27 cellular contexts compared by ENCODE assay signal in the genomic region with DNA sequence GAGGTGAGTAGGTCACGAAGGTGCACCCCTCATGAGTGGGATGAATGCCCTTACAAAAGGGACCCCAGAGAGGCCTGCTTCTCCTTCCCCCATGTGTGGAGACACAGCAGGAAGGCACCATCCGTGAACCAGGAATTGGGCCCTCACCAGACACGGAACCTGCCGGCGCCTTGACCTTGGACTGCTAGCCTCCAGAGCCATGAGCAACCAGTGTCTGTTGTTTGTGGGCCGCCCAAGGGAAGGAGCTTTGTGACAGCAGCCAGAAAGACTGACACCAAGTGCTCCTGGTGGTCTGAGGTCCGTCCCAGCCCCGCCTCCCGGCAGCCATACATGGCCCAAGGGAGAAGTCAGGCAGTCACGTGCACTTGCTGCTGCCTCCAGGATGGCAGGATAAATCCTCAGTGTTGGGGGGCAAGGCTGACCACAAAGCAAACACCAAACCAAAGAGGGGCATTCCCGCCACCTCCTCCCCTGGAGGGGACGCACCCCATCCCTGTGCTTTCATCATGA. TPM values are rescaled to one million over a fixed set of nuclear protein-coding genes. Genes with fewer than 3 reads are reported as not detected.
DNase-seq lines count a peak whose midpoint lies in the region; ATAC-seq, FAIRE-seq and TF ChIP-seq lines count a peak whose summit lies in the region.
"Had no signal": no experiment of that assay in that cellular context is flagged by ENCODE, and none has a peak within 500 bp of the region (broad histone marks: within the 10 kb centered on the region; RNA-seq: fewer than 3 reads in every experiment).

No MANE protein-coding gene starts in this region.

- TF ChIP-seq EP300 in HepG2 (IDR thresholded peaks at IDR 0.05; ENCODE audit: low read depth in 2 of 2, low read length in 2 of 2), result no peak
- no peak for TF ChIP-seq EP300 in HepG2 (CRISPR knock-in tag; IDR thresholded peaks at IDR 0.05; ENCODE audit: borderline replicate concordance)
- no peak for TF ChIP-seq EP300 in H1 (IDR thresholded peaks at IDR 0.05; ENCODE audit: borderline replicate concordance in 1 of 2, low read depth in 2 of 2, low read length in 2 of 2)

- H4K91ac ChIP-seq in H1 (replicated peaks; ENCODE audit: insufficient read length, low read length), result peak overlapping the region; percentile 37

- FAIRE-seq in HepG2 (lab: Jason Lieb, UNC) (no peak), H1 (lab: Jason Lieb, UNC) (no peak)
- FAIRE-seq: A549, GM12878, GM12892, GM18507, GM19239 had no signal

- no peaks in the 10 kb centered on the region; the same call in none of the 2 replicates for H3K79me1 ChIP-seq in H1 (ENCODE audit: low read depth, low read length)

- 9% methylated on average over 8 of the region's 12 CpGs for WGBS in HepG2 (ENCODE audit: low lambda C conversion rate)
- WGBS in right lobe of liver (ENCODE audit: insufficient coverage, low coverage, low lambda C conversion rate, missing lambda C conversion rate), result no CpG with 5 or more reads among the region's 12 CpGs
- 87% methylated on average over 11 of the region's 12 CpGs; no CpG with 5 or more reads in 1 of the 2 experiments for WGBS in H1 (ENCODE audit: extremely low coverage in 1 of 2, insufficient coverage in 1 of 2, insufficient read length in 1 of 2, insufficient replicate concordance in 2 of 2, low coverage in 1 of 2, low lambda C conversion rate in 2 of 2, missing lambda C conversion rate in 1 of 2), 2 experiments

- H3K9me3 ChIP-seq in HepG2 (ENCODE audit: low read length) (peaks cover 9% of the 10 kb centered on the region), right lobe of liver (no peaks in the 10 kb centered on the region), H1 (ENCODE audit: insufficient read depth in 2 of 2, low read depth in 1 of 2, low read length in 1 of 2) (peaks cover 2 to 7% of the 10 kb centered on the region in 2 experiments; a peak in 1 of 4 replicates), osteoblast (ENCODE audit: low read depth, low read length) (no peaks in the 10 kb centered on the region)
- H3K9me3 ChIP-seq: A549, BLaER1 had no signal

- no peak for ATAC-seq in HepG2
- ATAC-seq in right lobe of liver, result no peak
- ATAC-seq in GM19023 (IDR thresholded peaks at IDR 0.05; ENCODE audit: unreplicated experiment), result no peak
- ATAC-seq: A549, GM12878 had no signal

- no peak overlapping the region for H2AK5ac ChIP-seq in H1 (ENCODE audit: low read depth, low read length)

- H2AFZ ChIP-seq in HepG2 (ENCODE audit: low read length) (no peak overlapping the region), H1 (ENCODE audit: low read length) (no peak overlapping the region), osteoblast (ENCODE audit: low read length) (no peak overlapping the region)

- no peak for TF ChIP-seq POLR2A in HepG2 (IDR thresholded peaks at IDR 0.05; ENCODE audit: insufficient read depth in 1 of 2, low read depth in 2 of 2, low read length in 2 of 2)
- no peak for TF ChIP-seq POLR2A in right lobe of liver (IDR thresholded peaks at IDR 0.05)
- TF ChIP-seq POLR2A in H1 (IDR thresholded peaks at IDR 0.05; ENCODE audit: control extremely low read depth in 1 of 2, low read depth in 2 of 2, low read length in 2 of 2), result no peak

- H3K23ac ChIP-seq in H1 (ENCODE audit: insufficient read length), result no peak overlapping the region

- CTCF ChIA-PET in HepG2 (lab: Yijun Ruan, JAX; ENCODE audit: low intra/inter-chr PET ratio, low total read pairs) (no interaction called here), H1 (lab: Charles Lee; ENCODE audit: partially characterized antibody) (no interaction called here)

- peaks cover 4% of the 10 kb centered on the region; the same call in 1 of the 2 replicates for H3K23me2 ChIP-seq in H1 (ENCODE audit: low read depth, low read length)

- in situ Hi-C loops in HepG2 (cut with HindIII; ENCODE audit: extremely low pct_ligation_motif_present, low pct_unique_long_range_greater_than_20kb), result no loop called here

- H3K27me3 ChIP-seq in HepG2 (ENCODE audit: control insufficient read depth in 1 of 2, insufficient read depth in 2 of 2, low read length in 2 of 2) (peaks cover 0 to under 1% of the 10 kb centered on the region in 2 experiments; a peak in 2 of 5 replicates), right lobe of liver (no peaks in the 10 kb centered on the region), H1 (replicated peaks in 1 of 4; ENCODE audit: control insufficient read depth in 3 of 4, extremely low read depth in 1 of 4, insufficient read depth in 3 of 4, low read length in 3 of 4) (peaks cover 0 to 3% (median 1%) of the 10 kb centered on the region in 4 experiments; a peak in 3 of 7 replicates), osteoblast (ENCODE audit: insufficient read depth, low read length) (no peaks in the 10 kb centered on the region)
- H3K27me3 ChIP-seq: BE2C, BLaER1 had no signal

- no peak overlapping the region for H4K5ac ChIP-seq in H1 (ENCODE audit: insufficient read length, low read depth, low read length)

- no peak overlapping the region for H3K4ac ChIP-seq in H1 (replicated peaks; ENCODE audit: insufficient read length, low read depth, low read length)

- H3K18ac ChIP-seq in H1 (ENCODE audit: extremely low read depth, low read length), result no peak overlapping the region

- POLR2A ChIA-PET in HepG2 (lab: Yijun Ruan, JAX) (no interaction called here), H1 (lab: Charles Lee; ENCODE audit: partially characterized antibody) (no interaction called here)

- H3K36me3 ChIP-seq in HepG2 (replicated peaks in 1 of 2; ENCODE audit: control insufficient read depth in 1 of 2, insufficient read depth in 2 of 2, low read length in 2 of 2) (no peaks in the 10 kb centered on the region), right lobe of liver (no peaks in the 10 kb centered on the region), H1 (ENCODE audit: control insufficient read depth in 2 of 4, insufficient read depth in 4 of 4, low read length in 3 of 4) (no peaks in the 10 kb centered on the region), osteoblast (ENCODE audit: insufficient read depth, low read length) (no peaks in the 10 kb centered on the region)
- H3K36me3 ChIP-seq: BE2C, BLaER1 had no signal

- TF ChIP-seq CTCF in HepG2 (CRISPR knock-in tag; IDR thresholded peaks at IDR 0.05) (no peak), right lobe of liver (IDR thresholded peaks at IDR 0.05) (no peak), H1 (IDR thresholded peaks at IDR 0.05; ENCODE audit: control extremely low read depth in 1 of 3, insufficient read depth in 1 of 3, low read depth in 1 of 3, low read length in 3 of 3) (no peak), osteoblast (IDR thresholded peaks at IDR 0.05; ENCODE audit: extremely low read depth, low read depth, low read length) (no peak)

- H3K4me1 ChIP-seq in HepG2 (ENCODE audit: insufficient read depth, low read length), result no peaks in the 10 kb centered on the region
- no peaks in the 10 kb centered on the region for H3K4me1 ChIP-seq in right lobe of liver
- 0 out of 7 replicates have a peak, but pooled peaks cover 0 to 2% (median 0%) of the 10 kb centered on the region in 4 experiments for H3K4me1 ChIP-seq in H1 (replicated peaks in 1 of 4; ENCODE audit: control insufficient read depth in 3 of 4, insufficient read depth in 4 of 4, low read length in 3 of 4)
- H3K4me1 ChIP-seq in osteoblast (ENCODE audit: insufficient read depth, low read length), result no peaks in the 10 kb centered on the region
- H3K4me1 ChIP-seq: A549, BE2C had no signal

- TF ChIP-seq RAD21 in HepG2 (CRISPR knock-in tag; IDR thresholded peaks at IDR 0.05) (no peak), H1 (IDR thresholded peaks at IDR 0.05 in 1 of 2, conservative IDR thresholded peaks at IDR 0.05 in 1 of 2; ENCODE audit: low read depth in 2 of 2, low read length in 2 of 2) (no peak)

- H3K4me3 ChIP-seq in HepG2 (replicated peaks in 1 of 3; ENCODE audit: insufficient read depth in 1 of 3, low read depth in 2 of 3, low read length in 3 of 3) (no peak overlapping the region), right lobe of liver (no peak overlapping the region), H1 (ENCODE audit: extremely low read depth in 1 of 4, insufficient read depth in 2 of 4, low read depth in 3 of 4, low read length in 4 of 4) (no peak overlapping the region), osteoblast (ENCODE audit: insufficient read depth, low read length) (no peak overlapping the region)
- H3K4me3 ChIP-seq: A549, BLaER1, GM12878 had no signal

- intact Hi-C loops in HepG2 (cut with micrococcal nuclease; ENCODE audit: unreplicated experiment) (no loop called here), right lobe of liver (cut with DNase I) (no loop called here)

- no peak overlapping the region for H3K4me2 ChIP-seq in HepG2 (ENCODE audit: low read depth, low read length)
- H3K4me2 ChIP-seq in H1 (ENCODE audit: insufficient read depth in 1 of 2, low read depth in 2 of 2, low read length in 2 of 2), result no peak overlapping the region
- no peak overlapping the region for H3K4me2 ChIP-seq in osteoblast (ENCODE audit: insufficient read depth, low read length)
- H3K4me2 ChIP-seq: A549, BLaER1 had no signal

- H4K20me1 ChIP-seq in HepG2 (ENCODE audit: insufficient read depth, low read length) (no peaks in the 10 kb centered on the region), H1 (replicated peaks in 1 of 2; ENCODE audit: control insufficient read depth in 1 of 2, insufficient read depth in 2 of 2, low read length in 2 of 2) (peaks cover 0 to 7% of the 10 kb centered on the region in 2 experiments), osteoblast (ENCODE audit: insufficient read depth, low read length) (no peaks in the 10 kb centered on the region)
- H4K20me1 ChIP-seq: BLaER1 had no signal

- no peak overlapping the region for H2BK120ac ChIP-seq in H1 (replicated peaks; ENCODE audit: low read depth, low read length)

- no peak for DNase-seq in HepG2 (ENCODE audit: low spot score)
- DNase-seq in right lobe of liver, result no peak
- no peak for DNase-seq in H1 (ENCODE audit: low read depth in 1 of 2, low spot score in 2 of 2)
- peak; percentile 51 for DNase-seq in osteoblast (ENCODE audit: insufficient read length, low spot score, missing footprints)
- DNase-seq in cerebellar cortex (ENCODE audit: low spot score), result no peak
- DNase-seq: BE2C; C1 segment of cervical spinal cord; CD4-positive, alpha-beta memory T cell; CD4-positive, CD25-positive, alpha-beta regulatory T cell; CD8-positive, alpha-beta memory T cell; COR-L47; DMS 273 treated with DMSO at 0.1 percent for 48 hours; DMS153; DMS53; DMS79; DND-41; EL; GDM1 had no signal

- no TSS peak for BruUV-seq in HepG2 (replicated peaks; lab: Mats Ljungman, UMichigan)

- H2BK5ac ChIP-seq in H1 (ENCODE audit: low read depth, low read length), result no peak overlapping the region

- H3K79me2 ChIP-seq in HepG2 (ENCODE audit: insufficient read depth, low read length), result no peaks in the 10 kb centered on the region
- H3K79me2 ChIP-seq in H1 (ENCODE audit: control insufficient read depth in 1 of 2, insufficient read depth in 2 of 2, low read length in 2 of 2), result no peaks in the 10 kb centered on the region
- H3K79me2 ChIP-seq in osteoblast (ENCODE audit: insufficient read depth, low read length), result no peaks in the 10 kb centered on the region

- no peak overlapping the region for H2BK20ac ChIP-seq in H1 (ENCODE audit: low read length)

- H4K8ac ChIP-seq in H1 (ENCODE audit: extremely low read depth, insufficient read depth, low read length), result no peak overlapping the region

- no peak overlapping the region for H2BK15ac ChIP-seq in H1 (ENCODE audit: low read length)

- H3K9ac ChIP-seq in HepG2 (ENCODE audit: insufficient read depth, low read depth, low read length) (no peak overlapping the region), H1 (replicated peaks in 1 of 4; ENCODE audit: extremely low read depth in 1 of 4, low read depth in 3 of 4, low read length in 3 of 4) (no peak overlapping the region)
- H3K9ac ChIP-seq: BLaER1 had no signal

- H3K27ac ChIP-seq in HepG2 (ENCODE audit: extremely low read length, insufficient read depth, low read length) (no peak overlapping the region), right lobe of liver (no peak overlapping the region), H1 (ENCODE audit: low read depth, low read length) (no peak overlapping the region), osteoblast (ENCODE audit: low read depth, low read length) (no peak overlapping the region)
- H3K27ac ChIP-seq: 22Rv1, A549, BLaER1 had no signal

- no peak overlapping the region for H2BK12ac ChIP-seq in H1 (ENCODE audit: low read depth, low read length)

- no peak overlapping the region for H3K14ac ChIP-seq in H1 (ENCODE audit: insufficient read length)

- no peak overlapping the region for H3K56ac ChIP-seq in H1 (replicated peaks; ENCODE audit: insufficient read length, low read depth, low read length)

RNA-seq across cellular contexts. Expression of gene CDH4, which starts 29.3 kb away (rescaled TPM):
- total RNA-seq in HepG2 (2016; rRNA removed; fragmentation: Illumina TruSeq; extraction: Trizol), result not detected in 2 replicates
- not detected in 2 replicates for total RNA-seq in HepG2 (2016; cell fraction: cytosol; rRNA removed; fragmentation: Illumina TruSeq; extraction: Trizol; ENCODE audit: low read depth)
- not detected in 2 replicates for total RNA-seq in HepG2 (2016; cell fraction: insoluble cytoplasmic fraction; rRNA removed; fragmentation: Illumina TruSeq; extraction: Trizol)
- total RNA-seq in HepG2 (2016; cell fraction: membrane; rRNA removed; fragmentation: Illumina TruSeq; extraction: Trizol), result not detected in 2 replicates
- total RNA-seq in HepG2 (2016; cell fraction: nucleus; rRNA removed; fragmentation: Illumina TruSeq; extraction: Trizol), result not detected in 2 replicates
- not detected in 2 replicates for polyA plus RNA-seq in HepG2 (2011; rRNA removed)
- not detected in 2 replicates for polyA plus RNA-seq in HepG2 (2011; cell fraction: cytosol; rRNA removed)
- polyA plus RNA-seq in HepG2 (2011; cell fraction: nucleus; rRNA removed), result not detected in 2 replicates
- 0.56 and 0.76 TPM in 2 replicates for polyA plus RNA-seq in HepG2 (2012)
- not detected in 2 replicates for polyA plus RNA-seq in HepG2 (2016; cell fraction: cytosol; fragmentation: Illumina TruSeq; extraction: Trizol; ENCODE audit: low read depth)
- polyA plus RNA-seq in HepG2 (2016; cell fraction: insoluble cytoplasmic fraction; fragmentation: Illumina TruSeq; extraction: Trizol; ENCODE audit: low read depth), result not detected in 2 replicates
- not detected in 2 replicates for polyA plus RNA-seq in HepG2 (2016; cell fraction: membrane; fragmentation: Illumina TruSeq; extraction: Trizol; ENCODE audit: low read depth)
- polyA plus RNA-seq in HepG2 (2016; cell fraction: nucleus; fragmentation: Illumina TruSeq; extraction: Trizol; ENCODE audit: insufficient read depth, low read depth), result not detected in 2 replicates
- not detected in 2 replicates for polyA minus RNA-seq in HepG2 (2011; rRNA and poly(A)+ RNA removed; ENCODE audit: low replicate concordance)
- polyA minus RNA-seq in HepG2 (2011; cell fraction: cytosol; rRNA and poly(A)+ RNA removed), result not detected in 2 replicates
- polyA minus RNA-seq in HepG2 (2011; cell fraction: nucleus; rRNA and poly(A)+ RNA removed), result not detected in 2 replicates
- under 1 TPM in 3 of 6 experiments, not detected in 3; 0.02 to 0.14 (median 0.09) TPM for total RNA-seq in right lobe of liver
- 7.4 and 7.9 TPM in 2 replicates for total RNA-seq in H1 (2021; fragmentation: NEBNext Ultra II Directional; extraction: Animal tissue kit (Norgen Biotek cat#: 25700))
- polyA plus RNA-seq in H1 (2011; rRNA removed), result 4.3 and 6.4 TPM in 2 replicates
- polyA plus RNA-seq in H1 (2011; cell fraction: cytosol; rRNA removed), result 3.2 TPM
- polyA plus RNA-seq in H1 (2011; cell fraction: nucleus; rRNA removed), result 6.0 TPM
- polyA plus RNA-seq in H1 (2012, experiment 1 of 2), result 4.9 to 8.0 TPM (median 7.3 TPM) in 4 replicates
- polyA plus RNA-seq in H1 (2012, experiment 2 of 2), result 5.8 TPM
- 8.3 TPM for polyA plus RNA-seq in H1 (2013, experiment 1 of 2)
- 7.3 TPM for polyA plus RNA-seq in H1 (2013, experiment 2 of 2)
- polyA minus RNA-seq in H1 (2011; rRNA and poly(A)+ RNA removed), result 6.3 and 6.4 TPM in 2 replicates
- 7.4 TPM for polyA minus RNA-seq in H1 (2011; cell fraction: cytosol; rRNA and poly(A)+ RNA removed)
- polyA minus RNA-seq in H1 (2011; cell fraction: nucleus; rRNA and poly(A)+ RNA removed), result 5.2 TPM
- 1.1 and 1.8 TPM in 2 replicates for total RNA-seq in osteoblast
- total RNA-seq: CD8-positive, alpha-beta memory T cell; GM12878 had no signal
- polyA plus RNA-seq: CD14-positive monocyte, GM12878 had no signal
